In the genomic region with DNA sequence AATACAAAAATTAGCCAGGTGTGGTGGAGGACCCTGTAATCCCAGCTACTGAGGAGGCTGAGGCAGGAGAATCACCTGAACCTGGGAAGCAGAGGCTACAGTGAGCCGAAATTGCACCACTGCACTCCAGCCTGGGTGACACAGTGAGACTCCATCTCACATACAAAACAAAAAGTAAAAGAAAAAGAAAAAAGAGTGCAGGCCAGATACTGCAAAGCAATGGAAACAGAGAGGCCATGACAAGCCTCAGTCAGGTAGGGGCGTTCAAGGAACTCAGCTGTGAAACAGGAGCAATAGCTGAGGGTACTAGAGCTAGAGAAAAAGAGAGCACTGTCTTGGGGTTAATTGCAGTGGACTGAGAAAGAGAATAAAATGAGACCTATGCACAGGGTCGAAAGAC, we compare ENCODE assay signal across 31 cellular contexts.
"Had no signal": no experiment of that assay in that cellular context is flagged by ENCODE, and none has a peak within 500 bp of the region (broad histone marks: within the 10 kb centered on the region; RNA-seq: fewer than 3 reads in every experiment).

No MANE protein-coding gene starts in this region.

- H3K4me1 ChIP-seq: ascending aorta had no signal

- H3K4me2 ChIP-seq: PC-9 had no signal

- H3K27ac ChIP-seq: ascending aorta, cardiac muscle cell, coronary artery, PC-9, RWPE1 had no signal

- DNase-seq: activated CD8-positive, alpha-beta memory T cell treated with anti-CD3 and anti-CD28 coated beads, Interleukin-2, amount 50 U/mL, for 4 hours; activated effector memory CD4-positive, alpha-beta T cell treated with Interleukin-2 at 50 U/mL for 16 hours; activated T-cell treated with anti-CD3 and anti-CD28 coated beads for 4 hours; activated T-cell treated with anti-CD3 and anti-CD28 coated beads, Interleukin-2, amount 50 U/mL, for 4 hours; amygdala; dermis blood vessel endothelial cell; Kasumi-1; KBM-7; MG63; NCI-H1048; NCI-H1105 treated with DMSO at 0.1 percent for 48 hours; NCI-H1436; NCI-H1694; NCI-H1930; NCI-H2081 treated with DMSO at 0.1 percent for 48 hours; NCI-H226; NCI-H446 treated with DMSO at 0.1 percent for 48 hours; NCI-H524; NCI-H69; NCI-H82; PC-9; SIG-M5; T-cell had no signal

- ATAC-seq: activated T-cell treated with anti-CD3 and anti-CD28 coated beads, Interleukin-2, amount 50 U/mL, for 4 hours; Right ventricle myocardium inferior; SK-N-SH treated with all-trans-retinoic acid at 6 μM for 48 hours; T-cell had no signal

- H3K36me3 ChIP-seq: ascending aorta, cardiac muscle cell, MG63 had no signal

- H2AFZ ChIP-seq: PC-9 had no signal

- H3K4me3 ChIP-seq: ascending aorta, cardiac muscle cell, coronary artery, MG63, PC-9 had no signal

- H3K27me3 Mint-ChIP-seq: activated naive CD8-positive, alpha-beta T cell; T-cell had no signal

- H3K9me3 Mint-ChIP-seq: activated T-cell treated with anti-CD3 and anti-CD28 coated beads, Interleukin-2, amount 50 U/mL, for 4 hours; T-cell; T-helper 2 cell treated with Interferon-gamma antibody and Interleukin-4, amounts not matched to agents 5 μg/mL and 100 μg/mL, for 36 hours had no signal

- H3K27me3 ChIP-seq: ascending aorta, cardiac muscle cell, MG63 had no signal

- H3K9me3 ChIP-seq: ascending aorta, MG63 had no signal

- H3K27ac Mint-ChIP-seq: activated naive CD8-positive, alpha-beta T cell; T-cell; T-helper 2 cell treated with Interferon-gamma antibody and Interleukin-4, amounts not matched to agents 5 μg/mL and 100 μg/mL, for 36 hours had no signal

- H3K4me3 Mint-ChIP-seq: activated naive CD8-positive, alpha-beta T cell; activated T-cell treated with anti-CD3 and anti-CD28 coated beads, Interleukin-2, amount 50 U/mL, for 4 hours; T-cell; T-helper 2 cell treated with Interferon-gamma antibody and Interleukin-4, amounts not matched to agents 5 μg/mL and 100 μg/mL, for 36 hours had no signal
